In genomic region chr16:14070555-14070876, GRCh38 we compare ENCODE assay signal across 8 cellular contexts. TPM values are rescaled to one million over a fixed set of nuclear protein-coding genes. Genes with fewer than 3 reads are reported as not detected.
DNase-seq lines count a peak whose midpoint lies in the region; ATAC-seq and TF ChIP-seq lines count a peak whose summit lies in the region.

No MANE protein-coding gene starts in this region.

- H3K4me3 ChIP-seq in A673 (ENCODE audit: low read depth, low read length, poor library complexity, severe bottlenecking): peak overlapping the region; percentile 74
- peak overlapping the region; percentile 90 for H3K4me3 ChIP-seq in iPS-15b (ENCODE audit: low read depth, low read length)
- H3K4me3 ChIP-seq in subcutaneous abdominal adipose tissue (ENCODE audit: low read depth in 1 of 5, low read length in 5 of 5): peak overlapping the region; percentile 68 to 95 (median 81)
- no peak overlapping the region for H3K4me3 ChIP-seq in aorta (ENCODE audit: low read length in 2 of 2)

- no TSS peak for BruUV-seq in A673 (replicated peaks; lab: Mats Ljungman, UMichigan)

- H3K9ac ChIP-seq in iPS-15b (ENCODE audit: low read depth, low read length): peak overlapping the region; percentile 97
- H3K9ac ChIP-seq in subcutaneous abdominal adipose tissue (ENCODE audit: low read length in 5 of 5): peak overlapping the region in 4 of 5 donors; percentile 77 to 89 (median 82)

- H3K36me3 Mint-ChIP-seq in activated B cell treated with CpG ODN at 0.5 μM for 24 hours (ENCODE audit: low read depth): peaks cover 2% of the 10 kb centered on the region

- DNase-seq in A673 (ENCODE audit: low spot score) (no peak), activated B cell treated with CpG ODN at 0.5 μM for 24 hours (no peak), aorta (no peak), AG20443 (ENCODE audit: low spot score) (no peak)

- H3K27ac ChIP-seq in A673 (ENCODE audit: low read depth, low read length, poor library complexity, severe bottlenecking): peak overlapping the region; percentile 88
- H3K27ac ChIP-seq in subcutaneous abdominal adipose tissue (ENCODE audit: low read depth, low read length): no peak overlapping the region
- H3K27ac ChIP-seq in aorta (ENCODE audit: low read depth in 1 of 2, low read length in 2 of 2): no peak overlapping the region

- H3K4me1 Mint-ChIP-seq in activated B cell treated with CpG ODN at 0.5 μM for 24 hours: peaks cover 6% of the 10 kb centered on the region

- no peaks in the 10 kb centered on the region for H3K9me3 Mint-ChIP-seq in activated B cell treated with CpG ODN at 0.5 μM for 24 hours

- no peak for TF ChIP-seq CTCF in A673 (conservative IDR thresholded peaks at IDR 0.05; ENCODE audit: low read depth, low read length)
- TF ChIP-seq CTCF in activated B cell treated with CpG ODN at 0.5 μM for 24 hours (IDR thresholded peaks at IDR 0.05): no peak

- H3K4me1 ChIP-seq in A673 (ENCODE audit: insufficient read depth, low read length, poor library complexity, severe bottlenecking) (no peaks in the 10 kb centered on the region), iPS-15b (ENCODE audit: control insufficient read depth, insufficient read depth, low read length) (no peaks in the 10 kb centered on the region), subcutaneous abdominal adipose tissue (ENCODE audit: control insufficient read depth in 5 of 5, insufficient read depth in 5 of 5, low read length in 5 of 5) (peaks cover 0 to 25% (median 17%) of the 10 kb centered on the region in 5 donors), aorta (ENCODE audit: control insufficient read depth in 1 of 2, insufficient read depth in 2 of 2, low read length in 2 of 2) (no peaks in the 10 kb centered on the region)

- WGBS in aorta, 2 donors: 86% methylated on average over 4 of the region's 4 CpGs

- no peaks in the 10 kb centered on the region for H3K27me3 Mint-ChIP-seq in activated B cell treated with CpG ODN at 0.5 μM for 24 hours

- H3K36me3 ChIP-seq in A673 (ENCODE audit: insufficient read depth, low read length, poor library complexity, severe bottlenecking): no peaks in the 10 kb centered on the region
- no peaks in the 10 kb centered on the region for H3K36me3 ChIP-seq in iPS-15b (ENCODE audit: control insufficient read depth, insufficient read depth, low read length)
- H3K36me3 ChIP-seq in subcutaneous abdominal adipose tissue (ENCODE audit: control insufficient read depth in 5 of 5, insufficient read depth in 5 of 5, low read length in 5 of 5): no peaks in the 10 kb centered on the region
- no peaks in the 10 kb centered on the region for H3K36me3 ChIP-seq in aorta (ENCODE audit: control insufficient read depth in 1 of 2, insufficient read depth in 2 of 2, low read length in 1 of 2)

- no peaks in the 10 kb centered on the region for H3K9me3 ChIP-seq in A673 (ENCODE audit: low read depth, low read length, poor library complexity, severe bottlenecking)
- H3K9me3 ChIP-seq in iPS-15b (ENCODE audit: control insufficient read depth, insufficient read depth, low read length): no peaks in the 10 kb centered on the region
- no peaks in the 10 kb centered on the region for H3K9me3 ChIP-seq in subcutaneous abdominal adipose tissue (ENCODE audit: control insufficient read depth in 5 of 5, low read length in 5 of 5)
- no peaks in the 10 kb centered on the region for H3K9me3 ChIP-seq in aorta (ENCODE audit: control insufficient read depth, low read length)

- peak overlapping the region; percentile 73 for H3K27ac Mint-ChIP-seq in activated B cell treated with CpG ODN at 0.5 μM for 24 hours

- intact Hi-C loops in A673 (cut with micrococcal nuclease; ENCODE audit: unreplicated experiment): loop anchor here (5.0 kb wide), 1 partner anchor 457 kb away; no protein-coding TSS in a partner anchor
- intact Hi-C loops in activated B cell treated with CpG ODN at 0.5 μM for 24 hours (cut with micrococcal nuclease): loop anchor here (2.0 to 10.0 kb wide), 2 partner anchors 116 to 152 kb away; no protein-coding TSS in a partner anchor
- intact Hi-C loops in aorta (cut with DNase I): loop anchor here in 1 of 2 donors (10.0 kb wide), 1 partner anchor 114 kb away; no protein-coding TSS in a partner anchor

- ATAC-seq in GM21528 (IDR thresholded peaks at IDR 0.05; ENCODE audit: low FRiP score, unreplicated experiment) (peak; percentile 34), activated B cell treated with CpG ODN at 0.5 μM for 24 hours (ENCODE audit: low read depth) (no peak), aorta (ENCODE audit: low FRiP score) (no peak), HG02870 (IDR thresholded peaks at IDR 0.05; ENCODE audit: unreplicated experiment) (no peak)

- H3K4me3 Mint-ChIP-seq in activated B cell treated with CpG ODN at 0.5 μM for 24 hours: peak overlapping the region; percentile 92

- H3K27me3 ChIP-seq in A673 (replicated peaks; ENCODE audit: insufficient read depth, low read depth, low read length, poor library complexity) (no peaks in the 10 kb centered on the region), iPS-15b (ENCODE audit: control insufficient read depth, insufficient read depth, low read length) (no peaks in the 10 kb centered on the region), subcutaneous abdominal adipose tissue (ENCODE audit: control insufficient read depth in 5 of 5, insufficient read depth in 4 of 5, low read length in 5 of 5) (no peaks in the 10 kb centered on the region), aorta (ENCODE audit: control insufficient read depth in 1 of 2, insufficient read depth in 2 of 2, low read length in 1 of 2) (no peaks in the 10 kb centered on the region)

- CTCF ChIA-PET in A673 (lab: Charles Lee) (no interaction called here), activated B cell treated with CpG ODN at 0.5 μM for 24 hours (lab: Charles Lee) (interaction anchor here (1.4 kb wide), 1 partner anchor 147 kb away, joined by 3 read pairs; no protein-coding TSS in a partner anchor)

- POLR2A ChIA-PET in A673 (lab: Charles Lee; ENCODE audit: low non-redundant PET): no interaction called here
- POLR2A ChIA-PET in activated B cell treated with CpG ODN at 0.5 μM for 24 hours (lab: Charles Lee): no interaction called here

RNA-seq across cellular contexts. Expression of gene MRTFB, which starts 0.6 kb away (rescaled TPM):
- total RNA-seq in A673 (2021) (29.8 and 35.7 TPM in 2 replicates), activated B cell treated with CpG ODN at 0.5 μM for 24 hours (20.9 and 23.9 TPM in 2 replicates), aorta (100 to 1,000 TPM in 1 of 2 donors, 10 to 100 TPM in 1; 61.1 to 108 TPM)
- 1 to 10 TPM; 6.2 to 7.5 TPM for polyA plus RNA-seq in aorta

Comparison
In these comparisons a context has a peak if more than half of its experiments do, and no peak if none do; other contexts are left out.
1. H3K4me3 ChIP-seq: peak in A673 (single experiment), iPS-15b (single experiment) and subcutaneous abdominal adipose tissue (5 of 5); none in aorta (0 of 2).